ENCODE assay signal across 14 cellular contexts in genomic region chr17:50053654-50053960, GRCh38. TPM values are rescaled to one million over a fixed set of nuclear protein-coding genes. Genes with fewer than 3 reads are reported as not detected.
A peak's percentile ranks its signal among the peaks of the same experiment; 100 is the strongest.
DNase-seq lines count a peak whose midpoint lies in the region; ATAC-seq and TF ChIP-seq lines count a peak whose summit lies in the region.
"Had no signal": no experiment of that assay in that cellular context is flagged by ENCODE, and none has a peak within 500 bp of the region (broad histone marks: within the 10 kb centered on the region; RNA-seq: fewer than 3 reads in every experiment).

No MANE protein-coding gene starts in this region.

- H3K27me3 ChIP-seq in WERI-Rb-1 (ENCODE audit: insufficient read depth, low read depth, severe bottlenecking) (no peaks in the 10 kb centered on the region), hepatocyte (no peaks in the 10 kb centered on the region), stomach (peaks cover 0 to 12% (median 0%) of the 10 kb centered on the region in 3 donors)

- H2AFZ ChIP-seq in hepatocyte = no peak overlapping the region

- H4K20me1 ChIP-seq in hepatocyte (ENCODE audit: insufficient read depth, poor library complexity, severe bottlenecking) = no peaks in the 10 kb centered on the region

- H3K27ac ChIP-seq in WERI-Rb-1 = peak overlapping the region; percentile 32
- H3K27ac ChIP-seq in hepatocyte = peak overlapping the region; percentile 73
- peak overlapping the region; percentile 1 to 97 (median 96) for H3K27ac ChIP-seq in stomach

- intact Hi-C loops in stomach (cut with DNase I; ENCODE audit: low total_unique reads) = no loop called here

- 28% methylated on average over 3 of the region's 3 CpGs for WGBS in hepatocyte (ENCODE audit: low lambda C conversion rate, missing lambda C conversion rate)
- WGBS in stomach, 5 donors = 37 to 53% (median 48%) methylated on average over 3 of the region's 3 CpGs

- TF ChIP-seq CTCF in WERI-Rb-1 (IDR thresholded peaks at IDR 0.05; ENCODE audit: low read depth, low read length) (no peak), hepatocyte (IDR thresholded peaks at IDR 0.05; ENCODE audit: poor library complexity) (no peak), stomach (IDR thresholded peaks at IDR 0.05) (no peak)

- H3K9me3 ChIP-seq in WERI-Rb-1 (ENCODE audit: severe bottlenecking) (no peaks in the 10 kb centered on the region), hepatocyte (ENCODE audit: low read depth) (no peaks in the 10 kb centered on the region), stomach (no peaks in the 10 kb centered on the region)

- DNase-seq in DMS53 (lab: John Stamatoyannopoulos, UW) = peak; percentile 59
- DNase-seq in DMS53 treated with DMSO at 0.1 percent for 48 hours (lab: John Stamatoyannopoulos, UW; ENCODE audit: unreplicated experiment) = no peak
- no peak for DNase-seq in WERI-Rb-1
- no peak for DNase-seq in hepatocyte (ENCODE audit: low spot score)
- no peak for DNase-seq in stomach
- DNase-seq: activated B cell treated with CpG ODN at 0.5 μM for 24 hours; activated T-cell treated with anti-CD3 and anti-CD28 coated beads for 4 hours; DMS79 treated with DMSO at 0.1 percent for 48 hours; stimulated activated naive CD4-positive, alpha-beta T cell treated with Interleukin-2 at 50 U/mL for 16 hours had no signal

- TF ChIP-seq POLR2A in stomach (IDR thresholded peaks at IDR 0.05) = no peak

- H3K4me2 ChIP-seq in hepatocyte = no peak overlapping the region

- H3K4me1 ChIP-seq in hepatocyte (ENCODE audit: insufficient read depth) = peaks cover 48% of the 10 kb centered on the region
- H3K4me1 ChIP-seq in stomach = peaks cover 66 to 98% (median 81%) of the 10 kb centered on the region in 4 donors

- H3K4me3 ChIP-seq in WERI-Rb-1 (ENCODE audit: low read depth, low read length) = no peak overlapping the region
- no peak overlapping the region for H3K4me3 ChIP-seq in hepatocyte
- no peak overlapping the region for H3K4me3 ChIP-seq in stomach

- peaks cover 6% of the 10 kb centered on the region; the same call in 1 of the 2 replicates for H3K36me3 ChIP-seq in WERI-Rb-1
- H3K36me3 ChIP-seq in hepatocyte (replicated peaks; ENCODE audit: insufficient read depth, low read depth) = no peaks in the 10 kb centered on the region
- H3K36me3 ChIP-seq in stomach = no peaks in the 10 kb centered on the region

- H3K79me2 ChIP-seq in hepatocyte = no peaks in the 10 kb centered on the region

- ATAC-seq in GM19324 (IDR thresholded peaks at IDR 0.05; ENCODE audit: low FRiP score, unreplicated experiment) (no peak), GM19463 (IDR thresholded peaks at IDR 0.05; ENCODE audit: unreplicated experiment) (no peak), GM21737 (IDR thresholded peaks at IDR 0.05; ENCODE audit: unreplicated experiment) (no peak)

- TF ChIP-seq EP300 in stomach (IDR thresholded peaks at IDR 0.05) = no peak

- no peaks in the 10 kb centered on the region for H3K9me2 ChIP-seq in hepatocyte (replicated peaks; ENCODE audit: insufficient read depth)

RNA-seq across cellular contexts. Expression of gene ITGA3, which starts 2.3 kb away (rescaled TPM):
- total RNA-seq in hepatocyte (26.3 and 28.5 TPM in 2 replicates), stomach (100 to 1,000 TPM in 4 of 5 donors, 10 to 100 TPM in 1; 33.6 to 698 (median 193) TPM)
- polyA plus RNA-seq in hepatocyte (32.8 and 43.4 TPM in 2 replicates), stomach (10 to 100 TPM in 2 of 3 donors, 1 to 10 TPM in 1; 6.9 to 37.5 (median 29.5) TPM)

RNA-seq across cellular contexts. Expression of gene PDK2, which starts 41.5 kb away (rescaled TPM):
- total RNA-seq in hepatocyte (35.5 and 42.7 TPM in 2 replicates), stomach (100 to 1,000 TPM in 1 of 5 donors, 10 to 100 TPM in 2, 1 to 10 TPM in 2; 4.6 to 255 (median 31.2) TPM)
- polyA plus RNA-seq in hepatocyte (55.8 and 56.9 TPM in 2 replicates), stomach (10 to 100 TPM; 13.5 to 20.6 (median 20.1) TPM)

RNA-seq across cellular contexts. Expression of gene DLX3, which starts 58.6 kb away (rescaled TPM):
- total RNA-seq in hepatocyte (0.37 and 0.88 TPM in 2 replicates), stomach (not detected)
- polyA plus RNA-seq in hepatocyte (0.55 and 1.1 TPM in 2 replicates), stomach (under 1 TPM in 1 of 3 donors, not detected in 2; 0.68 TPM)
- total RNA-seq: activated B cell treated with CpG ODN at 0.5 μM for 24 hours, epithelial cell of proximal tubule, SK-MEL-5 had no signal

Comparison
In these comparisons a context has a peak if more than half of its experiments do, and no peak if none do; other contexts are left out.
1. H3K27ac ChIP-seq: peak in every context shown above with its lines; median percentile 96 in stomach; 73 in hepatocyte; 32 in WERI-Rb-1.